8 cellular contexts compared by ENCODE assay signal in the genomic region with DNA sequence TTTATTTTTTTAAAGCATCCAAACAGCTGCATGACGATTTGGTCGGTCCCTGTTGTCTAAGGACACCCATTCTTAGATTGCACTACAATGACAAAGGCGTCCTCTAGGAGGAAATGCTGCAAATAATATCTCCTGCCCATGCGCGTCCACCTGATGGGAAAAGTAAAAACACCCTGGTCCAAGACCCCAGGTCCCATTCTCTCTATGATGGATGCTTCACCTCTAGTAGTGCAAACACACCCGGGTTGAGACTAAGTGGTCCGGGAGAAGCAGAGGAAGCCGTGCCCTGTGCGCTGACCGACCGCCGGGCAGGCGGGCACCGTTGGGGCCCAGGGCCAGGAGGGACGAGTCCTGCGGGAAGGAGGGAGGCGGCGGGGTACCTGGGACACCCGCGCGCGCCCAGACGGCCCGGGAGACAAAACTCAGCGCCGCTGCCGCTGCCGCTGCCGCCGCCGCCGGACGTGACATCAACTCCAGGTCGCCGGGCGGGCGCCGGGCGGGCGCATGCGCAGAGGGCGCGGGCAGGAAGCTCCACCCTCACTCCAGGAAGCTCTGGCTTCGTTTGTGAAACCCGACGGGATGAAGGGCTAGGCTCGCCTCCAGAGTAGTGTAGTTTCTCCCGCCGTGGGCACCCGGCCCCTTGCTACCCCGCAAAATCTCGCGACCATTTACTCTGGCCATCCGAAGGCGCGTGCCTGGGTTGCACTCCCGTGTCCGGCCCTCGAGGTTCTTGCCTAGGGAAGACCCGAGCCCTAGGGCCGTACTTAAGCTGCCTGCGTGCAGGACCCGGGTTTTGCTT. TPM values are rescaled to one million over a fixed set of nuclear protein-coding genes. Genes with fewer than 3 reads are reported as not detected.
DNase-seq lines count a peak whose midpoint lies in the region; ATAC-seq and TF ChIP-seq lines count a peak whose summit lies in the region.

TBC1D7 (minus strand) TSS at position 462 of the 799 bp plus-strand sequence. CDS start 1,639 bp downstream, outside the sequence.

- H3K36me3 ChIP-seq in liver (ENCODE audit: control insufficient read depth in 4 of 4, insufficient read depth in 3 of 4, low read depth in 1 of 4, low read length in 3 of 4) = peaks cover 4 to 8% (median 5%) of the 10 kb centered on the region in 4 donors

- peak within 1 kb of the TSS; percentile 82 to 84 for H3K9ac ChIP-seq in liver (ENCODE audit: low read depth in 1 of 2, low read length in 2 of 2)

- H3K36me3 Mint-ChIP-seq in CD14-positive monocyte = peaks cover 27 to 30% of the 10 kb centered on the region in 2 donors

- H3K9me3 Mint-ChIP-seq in CD14-positive monocyte = no peaks in the 10 kb centered on the region

- peak within 1 kb of the TSS; percentile 93 to 98 (median 96) for H3K27ac Mint-ChIP-seq in CD14-positive monocyte

- H3K27me3 ChIP-seq in liver (ENCODE audit: control insufficient read depth in 4 of 4, insufficient read depth in 4 of 4, low read length in 3 of 4) = no peaks in the 10 kb centered on the region

- under 1% methylated on average over 63 of the region's 63 CpGs for WGBS in liver

- peak; percentile 91 for ATAC-seq in GM19372 (IDR thresholded peaks at IDR 0.05; ENCODE audit: low read depth, unreplicated experiment)
- ATAC-seq in HG03521 (IDR thresholded peaks at IDR 0.05; ENCODE audit: unreplicated experiment) = peak; percentile 80

- peak within 1 kb of the TSS; percentile 90 to 93 for H3K4me3 Mint-ChIP-seq in CD14-positive monocyte

- H3K4me3 ChIP-seq in liver (ENCODE audit: low read depth in 1 of 3, low read length in 3 of 3) = peak within 1 kb of the TSS; percentile 84 to 97 (median 88)

- H3K4me1 ChIP-seq in liver (ENCODE audit: control insufficient read depth in 4 of 4, insufficient read depth in 4 of 4, low read length in 3 of 4) = peaks cover 0 to 12% (median 4%) of the 10 kb centered on the region in 4 donors

- TF ChIP-seq RAD21 in liver (IDR thresholded peaks at IDR 0.05) = peak in 1 of 2 donors; percentile 27

- peaks cover 21% of the 10 kb centered on the region for H3K4me1 Mint-ChIP-seq in CD14-positive monocyte

- H3K27me3 Mint-ChIP-seq in CD14-positive monocyte (ENCODE audit: low read depth in 3 of 3) = no peaks in the 10 kb centered on the region

- DNase-seq in CD14-positive monocyte (ENCODE audit: low spot score) (peak; percentile 93), NCI-H748 (lab: John Stamatoyannopoulos, UW; ENCODE audit: unreplicated experiment) (peak; percentile 95), dermis blood vessel endothelial cell (peak; percentile 96)
- DNase-seq in activated CD4-positive, alpha-beta T cell treated with anti-CD3 and anti-CD28 coated beads, Interleukin-2, amount 50 U/mL, for 4 hours = peak; percentile 88 to 89
- DNase-seq in stimulated activated CD4-positive, alpha-beta T cell treated with anti-CD3 and anti-CD28 coated beads, Interleukin-4, amount 100 ng/mL, for 24 hours = peak; percentile 92

- peak; percentile 19 for TF ChIP-seq CTCF in CD14-positive monocyte (IDR thresholded peaks at IDR 0.05)
- TF ChIP-seq CTCF in liver (IDR thresholded peaks at IDR 0.05; ENCODE audit: low read depth, low read length, missing input control) = peak; percentile 27

- peak within 1 kb of the TSS; percentile 87 to 94 for H3K27ac ChIP-seq in liver (ENCODE audit: low read depth in 1 of 2, low read length in 2 of 2)

- H3K9me3 ChIP-seq in liver (ENCODE audit: control insufficient read depth in 4 of 4, low read length in 3 of 4) = no peaks in the 10 kb centered on the region

- intact Hi-C loops in CD14-positive monocyte (cut with micrococcal nuclease) = loop anchor here in 1 of 2 donors (5.0 to 10.0 kb wide), 3 partner anchors 56 to 413 kb away; no protein-coding TSS in a partner anchor

TF ChIP-seq in liver, 16 proteins besides CTCF, POLR2A, EP300 and RAD21:
- peak in 1 of 2 donors; percentile 83 for TF ChIP-seq GABPA (IDR thresholded peaks at IDR 0.05 in 1 of 2, conservative IDR thresholded peaks at IDR 0.05 in 1 of 2)
- peak; percentile 16 for TF ChIP-seq YY1 (IDR thresholded peaks at IDR 0.05)
- peak; percentile 40 for TF ChIP-seq TAF1 (conservative IDR thresholded peaks at IDR 0.05)
- TF ChIP-seq EGR1 (IDR thresholded peaks at IDR 0.05; ENCODE audit: low read depth in 2 of 2) = no peak

RNA-seq across cellular contexts. Expression of gene TBC1D7, which starts in this region (rescaled TPM):
- polyA plus RNA-seq in CD14-positive monocyte = 10 to 100 TPM; 34.3 TPM
- 15.0 and 16.6 TPM in 2 replicates for total RNA-seq in dermis blood vessel endothelial cell
- total RNA-seq in liver = 10 to 100 TPM; 10.1 to 11.1 TPM
- 10 to 100 TPM in 1 of 2 donors, 1 to 10 TPM in 1; 9.6 to 18.8 TPM for polyA plus RNA-seq in liver

Comparison
In these comparisons a context has a peak if more than half of its experiments do, and no peak if none do; other contexts are left out.
1. Peak in every context shown above with its lines: DNase-seq, ATAC-seq, H3K4me3 ChIP-seq and H3K27ac ChIP-seq.